Comparison of ENCODE assay signal across 8 cellular contexts in genomic region chr18:47930086-47930843, GRCh38. TPM values are rescaled to one million over a fixed set of nuclear protein-coding genes. Genes with fewer than 3 reads are reported as not detected.
DNase-seq lines count a peak whose midpoint lies in the region; ATAC-seq and TF ChIP-seq lines count a peak whose summit lies in the region.

Gene SMAD2, minus strand, starts transcription at chr18:47930659. Its CDS starts 33,903 bp downstream, at chr18:47896756.

- ATAC-seq in HG02571 (IDR thresholded peaks at IDR 0.05; ENCODE audit: unreplicated experiment) (peak; percentile 35), aorta (ENCODE audit: low FRiP score) (peak; percentile 86)

- TF ChIP-seq POLR2A in GM10847 (IDR thresholded peaks at IDR 0.05; ENCODE audit: extremely low read depth, insufficient read length) = peak; percentile 39

- no peaks in the 10 kb centered on the region for H3K9me3 ChIP-seq in aorta (ENCODE audit: control insufficient read depth, low read length)

- WGBS in aorta, 2 donors = 1% methylated on average over 29 to 87 of the region's 87 CpGs

- peaks cover 0 to 3% of the 10 kb centered on the region in 2 donors for H3K4me1 ChIP-seq in aorta (ENCODE audit: control insufficient read depth in 1 of 2, insufficient read depth in 2 of 2, low read length in 2 of 2)

- H3K36me3 ChIP-seq in aorta (ENCODE audit: control insufficient read depth in 1 of 2, insufficient read depth in 2 of 2, low read length in 1 of 2) = no peaks in the 10 kb centered on the region

- H3K27ac ChIP-seq in aorta (ENCODE audit: low read depth in 1 of 2, low read length in 2 of 2) = peak within 1 kb of the TSS; percentile 78 to 92

- no peaks in the 10 kb centered on the region for H3K27me3 ChIP-seq in aorta (ENCODE audit: control insufficient read depth in 1 of 2, insufficient read depth in 2 of 2, low read length in 1 of 2)

- peak within 1 kb of the TSS; percentile 84 to 92 for H3K4me3 ChIP-seq in aorta (ENCODE audit: low read length in 2 of 2)

- intact Hi-C loops in T-helper 2 cell treated with Interferon-gamma antibody and Interleukin-4, amounts not matched to agents 100 ng/mL and 5 ng/mL, for 36 hours (cut with micrococcal nuclease) = loop anchor here (2.0 to 10.0 kb wide), 6 partner anchors 77 to 1555 kb away; partner anchors contain the start of genes C18orf32, KATNAL2 and PIAS2
- intact Hi-C loops in aorta (cut with DNase I) = loop anchor here (1.0 to 5.0 kb wide), 3 partner anchors 37 to 92 kb away; no protein-coding TSS in a partner anchor

- DNase-seq in NCI-H1048 (lab: John Stamatoyannopoulos, UW) = peak; percentile 71
- peak in 56 of 58 donors; percentile 24 to 90 (median 77) for DNase-seq in anterior cingulate cortex (lab: John Stamatoyannopoulos, UW)
- DNase-seq in hepatic stellate cell (ENCODE audit: low spot score) = peak; percentile 27
- peak; percentile 82 for DNase-seq in retina
- DNase-seq in aorta = peak; percentile 89 to 93

RNA-seq across cellular contexts. Expression of gene SMAD2, which starts in this region (rescaled TPM):
- total RNA-seq in T-helper 2 cell treated with Interferon-gamma antibody and Interleukin-4, amounts not matched to agents 100 ng/mL and 5 ng/mL, for 36 hours = 188 and 192 TPM in 2 replicates
- 100 to 1,000 TPM; 120 to 137 TPM for total RNA-seq in aorta
- 10 to 100 TPM; 45.4 to 87.7 TPM for polyA plus RNA-seq in aorta

Comparison
In these comparisons a context has a peak if more than half of its experiments do, and no peak if none do; other contexts are left out.
1. Peak in every context shown above with its lines: DNase-seq, ATAC-seq, H3K4me3 ChIP-seq and H3K27ac ChIP-seq.
2. DNase-seq: peak in every context shown above with its lines; median percentile 91 in aorta; 82 in retina; 77 in anterior cingulate cortex; 71 in NCI-H1048; 27 in hepatic stellate cell.